In the genomic region with DNA sequence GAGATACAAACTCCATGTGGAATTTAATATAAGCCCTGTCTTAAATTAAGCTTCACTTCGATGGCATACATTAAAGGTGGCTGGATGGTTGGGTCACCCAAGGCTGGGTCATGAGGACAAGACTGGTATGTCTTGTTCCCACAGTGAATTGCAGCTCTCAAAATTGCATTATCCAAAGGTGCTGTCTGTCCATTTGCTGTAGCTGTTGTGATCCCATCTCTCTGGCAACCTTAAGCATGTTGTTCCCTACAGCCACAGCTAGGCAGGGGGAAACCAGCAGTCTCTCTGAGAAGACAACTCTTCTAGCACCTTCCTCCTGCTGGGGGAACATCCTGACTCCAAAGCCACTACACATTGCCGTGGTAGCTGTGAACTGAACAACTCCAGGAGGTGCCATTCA, we compare ENCODE assay signal across 4 cellular contexts.
"Had no signal": no experiment of that assay in that cellular context is flagged by ENCODE, and none has a peak within 500 bp of the region (broad histone marks: within the 10 kb centered on the region; RNA-seq: fewer than 3 reads in every experiment).

No MANE protein-coding gene starts in this region.

- ATAC-seq: GM23338 had no signal

- DNase-seq: H9, HCEC 1CT, IMR-90 had no signal

- H3K4me3 ChIP-seq: GM23338 had no signal
